In the genomic region with DNA sequence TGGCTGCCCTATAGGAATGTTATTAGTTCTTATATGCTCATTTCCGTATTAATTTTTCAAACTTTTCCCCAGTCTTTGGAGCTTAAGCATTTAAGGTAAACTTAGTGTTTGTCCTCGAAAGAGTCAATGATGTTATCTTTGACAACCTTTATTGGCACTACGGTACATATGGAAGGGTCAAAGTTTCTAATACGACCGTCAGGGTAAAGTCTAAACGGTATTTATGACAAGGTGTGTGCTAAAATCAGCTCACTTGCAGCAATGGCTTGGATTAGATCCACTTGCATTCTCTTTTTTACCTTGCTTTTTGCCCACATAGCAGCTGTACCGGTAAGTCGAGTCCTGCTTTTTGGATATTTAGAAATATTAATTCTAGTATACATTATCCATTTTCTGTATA, we compare ENCODE assay signal across 17 cellular contexts. TPM values are rescaled to one million over a fixed set of nuclear protein-coding genes. Genes with fewer than 3 reads are reported as not detected.
A peak's percentile ranks its signal among the peaks of the same experiment; 100 is the strongest.
DNase-seq lines count a peak whose midpoint lies in the region; ATAC-seq, FAIRE-seq and TF ChIP-seq lines count a peak whose summit lies in the region.
"Had no signal": no experiment of that assay in that cellular context is flagged by ENCODE, and none has a peak within 500 bp of the region (broad histone marks: within the 10 kb centered on the region; RNA-seq: fewer than 3 reads in every experiment).

A gene with protein sequence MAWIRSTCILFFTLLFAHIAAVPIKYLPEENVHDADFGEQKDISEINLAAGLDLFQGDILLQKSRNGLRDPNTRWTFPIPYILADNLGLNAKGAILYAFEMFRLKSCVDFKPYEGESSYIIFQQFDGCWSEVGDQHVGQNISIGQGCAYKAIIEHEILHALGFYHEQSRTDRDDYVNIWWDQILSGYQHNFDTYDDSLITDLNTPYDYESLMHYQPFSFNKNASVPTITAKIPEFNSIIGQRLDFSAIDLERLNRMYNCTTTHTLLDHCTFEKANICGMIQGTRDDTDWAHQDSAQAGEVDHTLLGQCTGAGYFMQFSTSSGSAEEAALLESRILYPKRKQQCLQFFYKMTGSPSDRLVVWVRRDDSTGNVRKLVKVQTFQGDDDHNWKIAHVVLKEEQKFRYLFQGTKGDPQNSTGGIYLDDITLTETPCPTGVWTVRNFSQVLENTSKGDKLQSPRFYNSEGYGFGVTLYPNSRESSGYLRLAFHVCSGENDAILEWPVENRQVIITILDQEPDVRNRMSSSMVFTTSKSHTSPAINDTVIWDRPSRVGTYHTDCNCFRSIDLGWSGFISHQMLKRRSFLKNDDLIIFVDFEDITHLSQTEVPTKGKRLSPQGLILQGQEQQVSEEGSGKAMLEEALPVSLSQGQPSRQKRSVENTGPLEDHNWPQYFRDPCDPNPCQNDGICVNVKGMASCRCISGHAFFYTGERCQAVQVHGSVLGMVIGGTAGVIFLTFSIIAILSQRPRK (plus strand): TSS at position 252 of the 400 bp plus-strand sequence. CDS start 10 bp downstream, at position 262.

- H3K4me1 Mint-ChIP-seq in Caco-2 (ENCODE audit: low read depth, unreplicated experiment), result peaks cover 53% of the 10 kb centered on the region
- H3K4me1 Mint-ChIP-seq in CD8-positive, alpha-beta T cell (ENCODE audit: low read depth), result no peaks in the 10 kb centered on the region

- H3K36me3 ChIP-seq in Caco-2 (ENCODE audit: control insufficient read depth, insufficient read depth, low read length) (peaks cover 2% of the 10 kb centered on the region; the same call in 1 of the 2 replicates), Peyer's patch (no peaks in the 10 kb centered on the region), small intestine (ENCODE audit: control insufficient read depth in 2 of 2, insufficient read depth in 2 of 2, low read length in 2 of 2) (no peaks in the 10 kb centered on the region), psoas muscle (ENCODE audit: insufficient read depth in 1 of 2, low read depth in 1 of 2) (no peaks in the 10 kb centered on the region)
- no peaks in the 10 kb centered on the region for H3K36me3 ChIP-seq in CD8-positive, alpha-beta T cell (ENCODE audit: insufficient read depth, low read length)
- H3K36me3 ChIP-seq: BLaER1 had no signal

- H3K4me1 ChIP-seq in Caco-2 (peaks cover 54% of the 10 kb centered on the region), Peyer's patch (peaks cover 0 to 15% (median 0%) of the 10 kb centered on the region in 4 donors), small intestine (ENCODE audit: control insufficient read depth in 2 of 2, insufficient read depth in 1 of 2, low read depth in 1 of 2, low read length in 1 of 2) (peaks cover 4 to 8% of the 10 kb centered on the region in 2 donors), psoas muscle (no peaks in the 10 kb centered on the region)
- H3K4me1 ChIP-seq in CD8-positive, alpha-beta T cell (ENCODE audit: insufficient read depth, low read length), result no peaks in the 10 kb centered on the region
- H3K4me1 ChIP-seq: BLaER1 had no signal

- ATAC-seq in left colon (peak; percentile 66), psoas muscle (no peak)
- ATAC-seq in CD8-positive, alpha-beta T cell, result no peak
- ATAC-seq: GM12878 had no signal

- peak within 1 kb of the TSS; percentile 63 for H3K4me3 Mint-ChIP-seq in Caco-2 (ENCODE audit: unreplicated experiment)
- no peak within 1 kb of the TSS for H3K4me3 Mint-ChIP-seq in CD8-positive, alpha-beta T cell

- H3K9me3 ChIP-seq in Caco-2 (no peaks in the 10 kb centered on the region), Peyer's patch (no peaks in the 10 kb centered on the region), small intestine (ENCODE audit: control insufficient read depth, low read depth) (no peaks in the 10 kb centered on the region), psoas muscle (no peaks in the 10 kb centered on the region)
- no peaks in the 10 kb centered on the region for H3K9me3 ChIP-seq in CD8-positive, alpha-beta T cell (ENCODE audit: low read length)
- H3K9me3 ChIP-seq: BLaER1 had no signal

- H3K36me3 Mint-ChIP-seq in Caco-2 (ENCODE audit: insufficient read depth, unreplicated experiment), result peaks cover 11% of the 10 kb centered on the region
- H3K36me3 Mint-ChIP-seq in CD8-positive, alpha-beta T cell, result no peaks in the 10 kb centered on the region

- no peaks in the 10 kb centered on the region for H3K9me3 Mint-ChIP-seq in Caco-2 (ENCODE audit: unreplicated experiment)
- H3K9me3 Mint-ChIP-seq in CD8-positive, alpha-beta T cell, result no peaks in the 10 kb centered on the region

- H3K27ac ChIP-seq in Peyer's patch (peak within 1 kb of the TSS in 2 of 4 donors; percentile 38 to 51), small intestine (ENCODE audit: low read depth in 1 of 2, low read length in 1 of 2) (no peak within 1 kb of the TSS), psoas muscle (no peak within 1 kb of the TSS)
- no peak within 1 kb of the TSS for H3K27ac ChIP-seq in CD8-positive, alpha-beta T cell (ENCODE audit: low read depth, low read length)
- H3K27ac ChIP-seq: BLaER1, GM23248 had no signal

- 12 to 62% (median 43%) methylated on average over 8 of the region's 8 CpGs for WGBS in small intestine, 3 donors
- 87 to 92% (median 89%) methylated on average over 8 of the region's 8 CpGs for WGBS in psoas muscle, 3 donors

- DNase-seq in Caco-2 (peak in 1 of 2 experiments; percentile 34), Peyer's patch (no peak), left colon (no peak), small intestine (peak; percentile 89), psoas muscle (no peak)
- DNase-seq in effector CD4-positive, alpha-beta T cell, result no peak
- DNase-seq in CD8-positive, alpha-beta T cell, result no peak
- no peak for DNase-seq in activated effector memory CD4-positive, alpha-beta T cell treated with Interleukin-2 at 50 U/mL for 16 hours
- DNase-seq: 8988T, AML-193, DMS79, GM23248, H7 had no signal

- peak; percentile 67 for FAIRE-seq in small intestine (lab: Jason Lieb, UNC)
- FAIRE-seq: GM12878, GM18507 had no signal

- peak; percentile 72 to 76 for TF ChIP-seq POLR2A in Peyer's patch (IDR thresholded peaks at IDR 0.05)

- H3K4me3 ChIP-seq in Caco-2 (ENCODE audit: low read depth, low read length) (peak within 1 kb of the TSS; percentile 28), Peyer's patch (peak within 1 kb of the TSS in 3 of 4 donors; percentile 21 to 54 (median 54)), small intestine (ENCODE audit: low read depth in 1 of 2, low read length in 2 of 2) (peak within 1 kb of the TSS in 1 of 2 donors; percentile 69), psoas muscle (no peak within 1 kb of the TSS)
- no peak within 1 kb of the TSS for H3K4me3 ChIP-seq in CD8-positive, alpha-beta T cell (ENCODE audit: low read depth, low read length)
- H3K4me3 ChIP-seq: BLaER1, GM12878, GM23248 had no signal

- peak within 1 kb of the TSS; percentile 23 for H3K27ac Mint-ChIP-seq in Caco-2 (ENCODE audit: unreplicated experiment)
- H3K27ac Mint-ChIP-seq in CD8-positive, alpha-beta T cell, result no peak within 1 kb of the TSS

- no peaks in the 10 kb centered on the region for H3K27me3 Mint-ChIP-seq in Caco-2 (ENCODE audit: insufficient read depth, unreplicated experiment)
- H3K27me3 Mint-ChIP-seq in CD8-positive, alpha-beta T cell (ENCODE audit: low read depth), result peaks cover 10% of the 10 kb centered on the region

- intact Hi-C loops in Caco-2 (cut with micrococcal nuclease; ENCODE audit: unreplicated experiment) (loop anchor here (1.0 to 5.0 kb wide), 2 partner anchors 101 to 679 kb away; no protein-coding TSS in a partner anchor), left colon (cut with DNase I, micrococcal nuclease) (no loop called here), psoas muscle (cut with DNase I) (no loop called here)
- intact Hi-C loops in CD8-positive, alpha-beta T cell (cut with DNase I, micrococcal nuclease), result no loop called here

- no TSS peak for BruUV-seq in Caco-2 (replicated peaks; lab: Mats Ljungman, UMichigan)

- POLR2A ChIA-PET in Caco-2 (lab: Charles Lee), result no interaction called here
- POLR2A ChIA-PET in CD8-positive, alpha-beta T cell (lab: Charles Lee), result no interaction called here

- CTCF ChIA-PET in Caco-2 (lab: Charles Lee), result no interaction called here
- CTCF ChIA-PET in CD8-positive, alpha-beta T cell (lab: Charles Lee), result no interaction called here

- no peaks in the 10 kb centered on the region for H3K27me3 ChIP-seq in Caco-2 (replicated peaks; ENCODE audit: control insufficient read depth, insufficient read depth, low read length)
- H3K27me3 ChIP-seq in Peyer's patch, result no peaks in the 10 kb centered on the region
- no peaks in the 10 kb centered on the region for H3K27me3 ChIP-seq in small intestine (ENCODE audit: control insufficient read depth in 2 of 2, insufficient read depth in 2 of 2, low read length in 2 of 2)
- H3K27me3 ChIP-seq in CD8-positive, alpha-beta T cell (ENCODE audit: insufficient read depth, low read length), result no peaks in the 10 kb centered on the region
- H3K27me3 ChIP-seq in psoas muscle (ENCODE audit: insufficient read depth in 3 of 3, low read length in 2 of 3), result no peaks in the 10 kb centered on the region
- H3K27me3 ChIP-seq: BLaER1 had no signal

- TF ChIP-seq CTCF in Caco-2 (IDR thresholded peaks at IDR 0.05; ENCODE audit: insufficient read depth in 1 of 2, low read depth in 1 of 2, low read length in 1 of 2, severe bottlenecking in 1 of 2, unreplicated experiment in 1 of 2) (no peak), Peyer's patch (IDR thresholded peaks at IDR 0.05) (no peak), psoas muscle (IDR thresholded peaks at IDR 0.05) (no peak)
- no peak for TF ChIP-seq CTCF in CD8-positive, alpha-beta T cell (IDR thresholded peaks at IDR 0.05)

RNA-seq across cellular contexts. Expression of the gene that starts here (rescaled TPM):
- total RNA-seq in Caco-2 (2022) (8.1 and 12.0 TPM in 2 replicates), Peyer's patch (1,000 to 10,000 TPM in 1 of 4 donors, 100 to 1,000 TPM in 2, 10 to 100 TPM in 1; 16.5 to 2,426 (median 830) TPM), left colon (100 to 1,000 TPM; 197 to 412 TPM), psoas muscle (not detected)
- polyA plus RNA-seq in small intestine (100 to 1,000 TPM in 2 of 3 donors, 10 to 100 TPM in 1; 73.9 to 163 (median 156) TPM), psoas muscle (under 1 TPM in 2 of 3 donors, not detected in 1; 0.04 to 0.21 TPM)
- not detected for total RNA-seq in CD8-positive, alpha-beta T cell
- total RNA-seq: G401, GM12878, GM23248, H7 had no signal
- polyA plus RNA-seq: GM12878, GM23248 had no signal

Comparison
In these comparisons a context has a peak if more than half of its experiments do, and no peak if none do; other contexts are left out.
1. RNA of the gene that starts here (polyA plus RNA-seq): 73.9 to 163 TPM in small intestine; 0.04 to 0.21 TPM in psoas muscle; every median in the first group is over 10 times any median in the second.
2. H3K4me3 ChIP-seq: peak in Caco-2 (single experiment) and Peyer's patch (3 of 4); none in CD8-positive, alpha-beta T cell (single experiment) and psoas muscle (single experiment).